ENCODE assay signal across 8 cellular contexts in the genomic region with DNA sequence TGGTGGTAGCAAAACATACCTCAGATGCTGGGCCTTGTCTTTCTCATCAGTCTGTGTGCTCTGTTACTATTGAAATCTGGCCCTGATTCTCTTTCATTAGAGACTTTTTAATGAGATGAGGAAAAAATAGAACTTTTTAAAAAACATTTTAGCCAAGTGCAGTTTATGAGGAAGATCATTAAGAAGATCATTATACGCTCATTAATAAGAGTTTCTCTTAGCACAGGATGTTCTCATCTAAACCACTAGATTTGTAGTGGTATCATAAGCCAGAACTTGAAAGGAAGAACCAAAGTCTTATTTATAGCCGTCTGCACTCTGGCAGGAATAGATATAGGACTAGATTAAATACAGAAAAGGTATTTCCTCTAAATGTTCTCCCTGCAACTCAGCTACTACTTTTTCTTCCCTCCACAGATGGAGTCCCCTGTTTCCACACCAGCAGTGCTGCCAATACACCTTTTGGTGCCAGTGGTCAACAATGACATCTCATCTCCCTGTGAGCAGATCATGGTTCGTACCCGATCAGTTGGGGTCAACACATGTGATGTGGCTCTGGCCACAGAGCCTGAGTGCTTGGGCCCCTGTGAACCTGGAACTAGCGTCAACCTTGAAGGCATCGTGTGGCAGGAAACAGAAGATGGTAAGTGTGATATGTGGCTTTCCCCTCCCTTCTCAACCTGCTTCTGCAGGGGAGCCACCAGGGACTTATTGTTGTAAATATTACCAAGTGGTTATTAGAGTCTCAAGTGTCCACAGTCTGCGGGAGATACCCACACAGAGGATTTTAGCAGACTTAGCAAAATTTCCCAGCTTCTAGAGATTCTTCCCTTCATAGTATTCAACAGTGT.
DNase-seq lines count a peak whose midpoint lies in the region; ATAC-seq and TF ChIP-seq lines count a peak whose summit lies in the region.

No MANE protein-coding gene starts in this region.

- H3K9me3 ChIP-seq in transverse colon = no peaks in the 10 kb centered on the region

- no peak for TF ChIP-seq EP300 in transverse colon (IDR thresholded peaks at IDR 0.05; ENCODE audit: low read depth)

- H3K27me3 Mint-ChIP-seq in CD14-positive monocyte (ENCODE audit: low read depth in 3 of 3) = no peaks in the 10 kb centered on the region

- no peak overlapping the region for H3K4me3 Mint-ChIP-seq in CD14-positive monocyte

- H3K36me3 Mint-ChIP-seq in CD14-positive monocyte = peaks cover 33 to 38% of the 10 kb centered on the region in 2 donors

- DNase-seq in CD14-positive monocyte (ENCODE audit: low spot score) (no peak), T-helper 22 cell (ENCODE audit: low read depth) (peak; percentile 42), transverse colon (peak; percentile 19), left colon (no peak), NCI-H1436 (lab: John Stamatoyannopoulos, UW) (no peak), NCI-H774 (lab: John Stamatoyannopoulos, UW) (no peak)

- H3K36me3 ChIP-seq in transverse colon = no peaks in the 10 kb centered on the region

- no peaks in the 10 kb centered on the region for H3K27me3 ChIP-seq in transverse colon

- no peaks in the 10 kb centered on the region for H3K9me3 Mint-ChIP-seq in CD14-positive monocyte

- peak overlapping the region in 6 of 7 donors; percentile 3 to 87 (median 66) for H3K27ac Mint-ChIP-seq in CD14-positive monocyte

- intact Hi-C loops in CD14-positive monocyte (cut with micrococcal nuclease) (no loop called here), transverse colon (cut with DNase I; ENCODE audit: low total_unique reads) (no loop called here), left colon (cut with DNase I, micrococcal nuclease) (no loop called here)

- ATAC-seq in GM21576 (IDR thresholded peaks at IDR 0.05; ENCODE audit: unreplicated experiment) (peak; percentile 49), left colon (no peak)

- peaks cover 40% of the 10 kb centered on the region for H3K4me1 Mint-ChIP-seq in CD14-positive monocyte

- peaks cover 7 to 40% (median 20%) of the 10 kb centered on the region in 4 donors for H3K4me1 ChIP-seq in transverse colon

- TF ChIP-seq CTCF in CD14-positive monocyte (IDR thresholded peaks at IDR 0.05) = no peak
- TF ChIP-seq CTCF in transverse colon (IDR thresholded peaks at IDR 0.05) = no peak

- in situ Hi-C loops in transverse colon (cut with MboI; ENCODE audit: low pct_ligation_motif_present in 1 of 4, low pct_unique_long_range_greater_than_20kb in 1 of 4, low sequenced_read_pairs in 3 of 4) = no loop called here

- 61 to 73% methylated on average over 2 to 7 of the region's 7 CpGs for WGBS in transverse colon (ENCODE audit: low coverage in 1 of 2), 2 donors

- no peak for TF ChIP-seq POLR2A in transverse colon (IDR thresholded peaks at IDR 0.05)

- no peak overlapping the region for H3K4me3 ChIP-seq in transverse colon

- H3K27ac ChIP-seq in cingulate gyrus (ENCODE audit: low read depth, low read length) (peak overlapping the region; percentile 30), transverse colon (peak overlapping the region in 3 of 4 donors; percentile 28 to 40 (median 37))

Comparison
In these comparisons a context has a peak if more than half of its experiments do, and no peak if none do; other contexts are left out.
1. DNase-seq: peak in T-helper 22 cell (single experiment) and transverse colon (single experiment); none in CD14-positive monocyte (single experiment), left colon (0 of 2), NCI-H1436 (single experiment) and NCI-H774 (single experiment).